16 cellular contexts compared by ENCODE assay signal in the genomic region with DNA sequence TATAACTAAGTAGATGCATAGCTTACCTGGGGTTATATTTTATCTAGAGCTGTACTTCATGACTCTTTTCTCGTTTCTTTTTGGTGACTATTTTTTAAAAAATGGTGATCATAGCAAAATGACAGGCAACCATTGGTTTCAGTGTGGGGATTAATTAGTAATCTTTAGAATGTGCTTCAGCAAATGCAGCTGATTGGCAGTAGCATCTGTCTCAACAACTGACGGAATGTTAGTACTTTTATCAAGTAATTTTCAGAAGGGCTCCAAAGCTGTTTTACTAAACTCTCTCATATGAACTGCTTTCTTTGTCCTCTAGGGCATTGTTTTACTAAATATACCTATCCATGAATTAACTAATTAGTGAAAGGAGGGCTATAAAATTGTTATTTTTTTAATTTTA.
A peak's percentile ranks its signal among the peaks of the same experiment; 100 is the strongest.
DNase-seq lines count a peak whose midpoint lies in the region; ATAC-seq and TF ChIP-seq lines count a peak whose summit lies in the region.
"Had no signal": no experiment of that assay in that cellular context is flagged by ENCODE, and none has a peak within 500 bp of the region (broad histone marks: within the 10 kb centered on the region; RNA-seq: fewer than 3 reads in every experiment).

No MANE protein-coding gene starts in this region.

- no peaks in the 10 kb centered on the region for H3K9me3 Mint-ChIP-seq in type B pancreatic cell
- H3K9me3 Mint-ChIP-seq: CD8-positive, alpha-beta memory T cell had no signal

- DNase-seq in left ventricle myocardium inferior (no peak), heart right ventricle (no peak), myocyte (ENCODE audit: low read depth) (peak; percentile 86), gastrocnemius medialis (no peak), type B pancreatic cell (ENCODE audit: extremely low spot score, unreplicated experiment) (no peak), NCI-H2171 (lab: John Stamatoyannopoulos, UW) (no peak)
- DNase-seq: 8988T; AML-193; Caco-2; CD8-positive, alpha-beta memory T cell; DND-41; GDM1 had no signal

- H3K9me3 ChIP-seq in left ventricle myocardium inferior (replicated peaks) (no peaks in the 10 kb centered on the region), heart right ventricle (no peaks in the 10 kb centered on the region), gastrocnemius medialis (no peaks in the 10 kb centered on the region)
- H3K9me3 ChIP-seq: BLaER1, Caco-2 had no signal

- peaks cover 55% of the 10 kb centered on the region for H3K4me1 ChIP-seq in left ventricle myocardium inferior
- H3K4me1 ChIP-seq in heart right ventricle: peaks cover 0 to 46% (median 15%) of the 10 kb centered on the region in 9 donors
- H3K4me1 ChIP-seq in gastrocnemius medialis: peaks cover 62 to 69% of the 10 kb centered on the region in 2 donors
- H3K4me1 ChIP-seq: BLaER1 had no signal

- H3K27ac Mint-ChIP-seq in type B pancreatic cell: peak overlapping the region; percentile 68

- TF ChIP-seq CTCF in left ventricle myocardium inferior (IDR thresholded peaks at IDR 0.05; ENCODE audit: borderline replicate concordance) (no peak), heart right ventricle (IDR thresholded peaks at IDR 0.05) (no peak), gastrocnemius medialis (IDR thresholded peaks at IDR 0.05 in 4 of 5, conservative IDR thresholded peaks at IDR 0.05 in 1 of 5) (no peak), type B pancreatic cell (conservative IDR thresholded peaks at IDR 0.05) (no peak)

- ATAC-seq in heart right ventricle (no peak), gastrocnemius medialis (no peak), HG03520 (IDR thresholded peaks at IDR 0.05; ENCODE audit: unreplicated experiment) (no peak), GM21619 (IDR thresholded peaks at IDR 0.05; ENCODE audit: unreplicated experiment) (no peak)
- ATAC-seq: HCT116 had no signal

- TF ChIP-seq POLR2A in gastrocnemius medialis (IDR thresholded peaks at IDR 0.05): no peak

- H3K4me3 ChIP-seq in left ventricle myocardium inferior (no peak overlapping the region), heart right ventricle (no peak overlapping the region), gastrocnemius medialis (no peak overlapping the region)
- H3K4me3 ChIP-seq: BLaER1 had no signal

- in situ Hi-C loops in gastrocnemius medialis (cut with MboI; ENCODE audit: low sequenced_read_pairs in 4 of 4): no loop called here

- intact Hi-C loops in left ventricle myocardium inferior (cut with micrococcal nuclease) (no loop called here), heart right ventricle (cut with DNase I) (loop anchor here in 2 of 10 donors (5.0 to 10.0 kb wide), 2 partner anchors 92 to 119 kb away; partner anchors contain the start of genes SLC38A6 (in 1 of the 2) and TRMT5 (in 1 of the 2)), gastrocnemius medialis (cut with DNase I; ENCODE audit: low total_unique reads) (loop anchor here (5.0 to 10.0 kb wide), 4 partner anchors 119 to 282 kb away; partner anchors contain the start of genes SLC38A6 and TRMT5)

- H3K27ac ChIP-seq in left ventricle myocardium inferior (replicated peaks): peak overlapping the region; percentile 56
- H3K27ac ChIP-seq in heart right ventricle: no peak overlapping the region
- peak overlapping the region; percentile 76 to 87 (median 84) for H3K27ac ChIP-seq in gastrocnemius medialis
- H3K27ac ChIP-seq: BLaER1 had no signal

- H3K27me3 ChIP-seq in left ventricle myocardium inferior (ENCODE audit: low read depth) (no peaks in the 10 kb centered on the region), heart right ventricle (no peaks in the 10 kb centered on the region), gastrocnemius medialis (no peaks in the 10 kb centered on the region)
- H3K27me3 ChIP-seq: BLaER1 had no signal

- peak overlapping the region; percentile 63 for H3K4me3 Mint-ChIP-seq in type B pancreatic cell
- H3K4me3 Mint-ChIP-seq: CD8-positive, alpha-beta memory T cell had no signal

- H3K36me3 Mint-ChIP-seq in type B pancreatic cell: peaks cover 9% of the 10 kb centered on the region

- H3K36me3 ChIP-seq in left ventricle myocardium inferior: peaks cover 3% of the 10 kb centered on the region
- H3K36me3 ChIP-seq in heart right ventricle: no peaks in the 10 kb centered on the region
- H3K36me3 ChIP-seq in gastrocnemius medialis: no peaks in the 10 kb centered on the region

- peaks cover 36% of the 10 kb centered on the region for H3K4me1 Mint-ChIP-seq in type B pancreatic cell (ENCODE audit: unreplicated experiment)
- H3K4me1 Mint-ChIP-seq: CD8-positive, alpha-beta memory T cell had no signal

- H3K27me3 Mint-ChIP-seq in type B pancreatic cell: no peaks in the 10 kb centered on the region
- H3K27me3 Mint-ChIP-seq: CD8-positive, alpha-beta memory T cell had no signal

- 85 to 88% methylated on average over 2 of the region's 2 CpGs for WGBS in heart right ventricle, 2 donors

Comparison
In these comparisons a context has a peak if more than half of its experiments do, and no peak if none do; other contexts are left out.
1. H3K27ac ChIP-seq: peak in left ventricle myocardium inferior (single experiment) and gastrocnemius medialis (4 of 4); none in heart right ventricle (0 of 10).